In the genomic region with DNA sequence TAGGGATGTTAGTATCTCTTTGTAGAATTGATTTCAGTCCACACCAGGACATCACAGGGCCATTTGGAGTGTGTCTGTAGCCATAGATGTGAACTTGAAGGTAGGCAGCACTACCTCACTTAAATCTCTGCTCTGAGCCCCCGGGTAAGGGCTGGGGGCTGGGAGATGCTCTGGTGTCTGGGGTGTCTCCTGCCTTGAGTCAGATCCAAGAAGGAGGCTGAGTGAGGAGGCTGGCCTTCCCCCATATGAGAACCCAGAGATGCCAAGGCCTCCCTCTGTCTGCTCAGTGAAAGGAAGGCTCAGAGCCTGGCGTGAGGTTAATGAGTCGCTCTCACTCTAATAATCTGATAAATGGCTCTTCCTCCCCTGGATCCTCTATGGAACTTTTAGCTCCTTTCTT, we compare ENCODE assay signal across 34 cellular contexts.
"Had no signal": no experiment of that assay in that cellular context is flagged by ENCODE, and none has a peak within 500 bp of the region (broad histone marks: within the 10 kb centered on the region; RNA-seq: fewer than 3 reads in every experiment).

No MANE protein-coding gene starts in this region.

- H3K27ac Mint-ChIP-seq: activated B cell treated with CpG ODN at 0.5 μM for 24 hours; activated CD4-positive, alpha-beta memory T cell treated with anti-CD3 and anti-CD28 coated beads for 36 hours; activated CD4-positive, alpha-beta T cell treated with anti-CD3 and anti-CD28 coated beads, Interleukin-2, amount 10 ng/mL, durations not matched to agents 24 days and 14 days; activated CD8-positive, alpha-beta T cell treated with anti-CD3 and anti-CD28 coated beads for 36 hours; activated naive CD4-positive, alpha-beta T cell treated with anti-CD3 and anti-CD28 coated beads, Interleukin-2, amount 10 ng/mL, durations not matched to agents 7 days and 5 days; activated naive CD4-positive, alpha-beta T cell treated with anti-CD3 and anti-CD28 coated beads, Interleukin-2, amount 50 U/mL, for 24 hours; activated naive CD8-positive, alpha-beta T cell; activated naive CD8-positive, alpha-beta T cell treated with anti-CD3 and anti-CD28 coated beads, Interleukin-2, amount 10 ng/mL, durations not matched to agents 7 days and 5 days; activated naive CD8-positive, alpha-beta T cell treated with anti-CD3 and anti-CD28 coated beads, Interleukin-2, amount 50 U/mL, for 24 hours; activated T-cell treated with anti-CD3 and anti-CD28 coated beads, Interleukin-2, amount 50 U/mL, for 24 hours; activated T-helper 2 cell treated with anti-CD3 and anti-CD28 coated beads, Interferon-gamma antibody, Interleukin-2, Interleukin-4, amounts not matched to agents 10 μg/mL and 5 μg/mL and 100 μg/mL, durations not matched to agents 14 hours and 24 hours and 36 hours; brain; T-helper 1 cell treated with Interleukin-12 subunit alpha and Interleukin-12 subunit beta and Interleukin-4 antibody, amounts not matched to agents 30 μg/mL and 1 μg/mL, for 36 hours; T-helper 2 cell treated with Interferon-gamma antibody and Interleukin-4, amounts not matched to agents 5 μg/mL and 100 μg/mL, for 36 hours had no signal

- H3K4me1 ChIP-seq: ascending aorta had no signal

- DNase-seq: activated B cell treated with CpG ODN at 0.5 μM for 24 hours; activated CD4-positive, alpha-beta memory T cell treated with anti-CD3 and anti-CD28 coated beads for 36 hours; activated CD4-positive, alpha-beta T cell treated with anti-CD3 and anti-CD28 coated beads for 4 hours; activated CD4-positive, alpha-beta T cell treated with anti-CD3 and anti-CD28 coated beads, Interleukin-2, amount 10 ng/mL, durations not matched to agents 24 days and 14 days; activated CD4-positive, alpha-beta T cell treated with anti-CD3 and anti-CD28 coated beads, Interleukin-2, amount 50 U/mL, for 1 hour; activated CD4-positive, alpha-beta T cell treated with anti-CD3 and anti-CD28 coated beads, Interleukin-2, amount 50 U/mL, for 4 hours; activated CD4-positive, CD25-positive, alpha-beta regulatory T cell treated with anti-CD3 and anti-CD28 coated beads, Interleukin-2, amount 50 U/mL, for 72 hours; activated CD8-positive, alpha-beta memory T cell treated with anti-CD3 and anti-CD28 coated beads, Interleukin-2, amount 50 U/mL, for 4 hours; activated CD8-positive, alpha-beta T cell treated with anti-CD3 and anti-CD28 coated beads for 36 hours; activated gamma-delta T cell; activated naive CD4-positive, alpha-beta T cell treated with anti-CD3 and anti-CD28 coated beads, Interleukin-2, amount 10 ng/mL, durations not matched to agents 7 days and 5 days; activated naive CD4-positive, alpha-beta T cell treated with Interleukin-2 at 50 U/mL for 16 hours; activated naive CD8-positive, alpha-beta T cell treated with anti-CD3 and anti-CD28 coated beads, Interleukin-2, amount 10 ng/mL, durations not matched to agents 7 days and 5 days; activated naive CD8-positive, alpha-beta T cell treated with anti-CD3 and anti-CD28 coated beads, Interleukin-2, amount 50 U/mL, for 24 hours; activated T-cell treated with anti-CD3 and anti-CD28 coated beads, Interleukin-2, amount 50 U/mL, for 24 hours; activated T-cell treated with anti-CD3 and anti-CD28 coated beads, Interleukin-2, amount 50 U/mL, for 48 hours; amygdala; anterior cingulate cortex; caudate nucleus; cerebellar nuclear complex; SW 1271; T-helper 1 cell; T-helper 2 cell; T-helper 9 cell had no signal

- H3K4me3 Mint-ChIP-seq: activated B cell treated with CpG ODN at 0.5 μM for 24 hours; activated CD4-positive, alpha-beta memory T cell treated with anti-CD3 and anti-CD28 coated beads for 36 hours; activated CD4-positive, alpha-beta T cell treated with anti-CD3 and anti-CD28 coated beads, Interleukin-2, amount 10 ng/mL, durations not matched to agents 24 days and 14 days; activated CD8-positive, alpha-beta T cell treated with anti-CD3 and anti-CD28 coated beads for 36 hours; activated naive CD4-positive, alpha-beta T cell treated with anti-CD3 and anti-CD28 coated beads, Interleukin-2, amount 10 ng/mL, durations not matched to agents 7 days and 5 days; activated naive CD4-positive, alpha-beta T cell treated with anti-CD3 and anti-CD28 coated beads, Interleukin-2, amount 50 U/mL, for 24 hours; activated naive CD8-positive, alpha-beta T cell; activated naive CD8-positive, alpha-beta T cell treated with anti-CD3 and anti-CD28 coated beads, Interleukin-2, amount 10 ng/mL, durations not matched to agents 7 days and 5 days; activated naive CD8-positive, alpha-beta T cell treated with anti-CD3 and anti-CD28 coated beads, Interleukin-2, amount 50 U/mL, for 24 hours; activated T-cell treated with anti-CD3 and anti-CD28 coated beads, Interleukin-2, amount 50 U/mL, for 24 hours; brain; central memory CD8-positive, alpha-beta T cell; T-helper 1 cell treated with Interleukin-12 subunit alpha and Interleukin-12 subunit beta and Interleukin-4 antibody, amounts not matched to agents 30 μg/mL and 1 μg/mL, for 36 hours; T-helper 2 cell treated with Interferon-gamma antibody and Interleukin-4, amounts not matched to agents 5 μg/mL and 100 μg/mL, for 36 hours had no signal

- H3K36me3 Mint-ChIP-seq: activated CD4-positive, alpha-beta memory T cell treated with anti-CD3 and anti-CD28 coated beads for 36 hours; activated naive CD4-positive, alpha-beta T cell treated with anti-CD3 and anti-CD28 coated beads, Interleukin-2, amount 10 ng/mL, durations not matched to agents 7 days and 5 days; activated naive CD4-positive, alpha-beta T cell treated with anti-CD3 and anti-CD28 coated beads, Interleukin-2, amount 50 U/mL, for 24 hours; activated naive CD8-positive, alpha-beta T cell; activated naive CD8-positive, alpha-beta T cell treated with anti-CD3 and anti-CD28 coated beads, Interleukin-2, amount 10 ng/mL, durations not matched to agents 7 days and 5 days; brain had no signal

- H3K9me3 ChIP-seq: ascending aorta had no signal

- H3K27me3 Mint-ChIP-seq: activated CD4-positive, alpha-beta T cell treated with anti-CD3 and anti-CD28 coated beads, Interleukin-2, amount 10 ng/mL, durations not matched to agents 24 days and 14 days had no signal

- H3K36me3 ChIP-seq: ascending aorta, cardiac muscle cell had no signal

- H3K9me3 Mint-ChIP-seq: activated B cell treated with CpG ODN at 0.5 μM for 24 hours; activated CD4-positive, alpha-beta memory T cell treated with anti-CD3 and anti-CD28 coated beads for 36 hours; activated CD4-positive, alpha-beta T cell treated with anti-CD3 and anti-CD28 coated beads, Interleukin-2, amount 10 ng/mL, durations not matched to agents 24 days and 14 days; activated CD8-positive, alpha-beta T cell treated with anti-CD3 and anti-CD28 coated beads for 36 hours; activated naive CD4-positive, alpha-beta T cell treated with anti-CD3 and anti-CD28 coated beads, Interleukin-2, amount 10 ng/mL, durations not matched to agents 7 days and 5 days; activated naive CD4-positive, alpha-beta T cell treated with anti-CD3 and anti-CD28 coated beads, Interleukin-2, amount 50 U/mL, for 24 hours; activated naive CD8-positive, alpha-beta T cell treated with anti-CD3 and anti-CD28 coated beads, Interleukin-2, amount 10 ng/mL, durations not matched to agents 7 days and 5 days; activated naive CD8-positive, alpha-beta T cell treated with anti-CD3 and anti-CD28 coated beads, Interleukin-2, amount 50 U/mL, for 24 hours; activated T-cell treated with anti-CD3 and anti-CD28 coated beads, Interleukin-2, amount 50 U/mL, for 24 hours; activated T-helper 2 cell treated with anti-CD3 and anti-CD28 coated beads, Interferon-gamma antibody, Interleukin-2, Interleukin-4, amounts not matched to agents 10 μg/mL and 5 μg/mL and 100 μg/mL, durations not matched to agents 14 hours and 24 hours and 36 hours; central memory CD8-positive, alpha-beta T cell; T-helper 1 cell treated with Interleukin-12 subunit alpha and Interleukin-12 subunit beta and Interleukin-4 antibody, amounts not matched to agents 30 μg/mL and 1 μg/mL, for 36 hours; T-helper 2 cell treated with Interferon-gamma antibody and Interleukin-4, amounts not matched to agents 5 μg/mL and 100 μg/mL, for 36 hours had no signal

- H3K4me1 Mint-ChIP-seq: activated B cell treated with CpG ODN at 0.5 μM for 24 hours; activated CD4-positive, alpha-beta T cell treated with anti-CD3 and anti-CD28 coated beads, Interleukin-2, amount 10 ng/mL, durations not matched to agents 24 days and 14 days; activated naive CD4-positive, alpha-beta T cell treated with anti-CD3 and anti-CD28 coated beads, Interleukin-2, amount 10 ng/mL, durations not matched to agents 7 days and 5 days; activated naive CD4-positive, alpha-beta T cell treated with anti-CD3 and anti-CD28 coated beads, Interleukin-2, amount 50 U/mL, for 24 hours; activated naive CD8-positive, alpha-beta T cell treated with anti-CD3 and anti-CD28 coated beads, Interleukin-2, amount 10 ng/mL, durations not matched to agents 7 days and 5 days; activated naive CD8-positive, alpha-beta T cell treated with anti-CD3 and anti-CD28 coated beads, Interleukin-2, amount 50 U/mL, for 24 hours; central memory CD8-positive, alpha-beta T cell had no signal

- H3K4me3 ChIP-seq: ascending aorta, cardiac muscle cell had no signal

- H3K27ac ChIP-seq: ascending aorta, cardiac muscle cell, VCaP had no signal

- H3K27me3 ChIP-seq: ascending aorta had no signal
